In genomic region chr2:85329181-85329651, GRCh38 we compare ENCODE assay signal across 1 cellular context.
TF ChIP-seq lines count a peak whose summit lies in the region.

No MANE protein-coding gene starts in this region.

TF ChIP-seq in K562, 482 proteins besides CTCF, POLR2A, EP300 and RAD21 (continued from another document and continues in another):
- TF ChIP-seq ARID3B (CRISPR knock-in tag; IDR thresholded peaks at IDR 0.05; ENCODE audit: borderline replicate concordance) = no peak
- no peak for TF ChIP-seq NR4A1 (CRISPR knock-in tag; IDR thresholded peaks at IDR 0.05)
- no peak for TF ChIP-seq NR4A1 (tag; IDR thresholded peaks at IDR 0.05)
- TF ChIP-seq HLTF (IDR thresholded peaks at IDR 0.05) = peak; percentile 71; the same call in 1 of the 2 replicates
- no peak for TF ChIP-seq JUNB (CRISPR knock-in tag; conservative IDR thresholded peaks at IDR 0.05)
- no peak for TF ChIP-seq ATF6 (CRISPR knock-in tag; IDR thresholded peaks at IDR 0.05)
- no peak for TF ChIP-seq ZNF507 (tag; conservative IDR thresholded peaks at IDR 0.05)
- TF ChIP-seq ZBED1 (IDR thresholded peaks at IDR 0.05) = no peak
- TF ChIP-seq, protein P1, sequence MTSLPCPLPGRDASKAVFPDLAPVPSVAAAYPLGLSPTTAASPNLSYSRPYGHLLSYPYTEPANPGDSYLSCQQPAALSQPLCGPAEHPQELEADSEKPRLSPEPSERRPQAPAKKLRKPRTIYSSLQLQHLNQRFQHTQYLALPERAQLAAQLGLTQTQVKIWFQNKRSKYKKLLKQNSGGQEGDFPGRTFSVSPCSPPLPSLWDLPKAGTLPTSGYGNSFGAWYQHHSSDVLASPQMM (CRISPR knock-in tag; IDR thresholded peaks at IDR 0.05) = no peak
- TF ChIP-seq, protein P2, sequence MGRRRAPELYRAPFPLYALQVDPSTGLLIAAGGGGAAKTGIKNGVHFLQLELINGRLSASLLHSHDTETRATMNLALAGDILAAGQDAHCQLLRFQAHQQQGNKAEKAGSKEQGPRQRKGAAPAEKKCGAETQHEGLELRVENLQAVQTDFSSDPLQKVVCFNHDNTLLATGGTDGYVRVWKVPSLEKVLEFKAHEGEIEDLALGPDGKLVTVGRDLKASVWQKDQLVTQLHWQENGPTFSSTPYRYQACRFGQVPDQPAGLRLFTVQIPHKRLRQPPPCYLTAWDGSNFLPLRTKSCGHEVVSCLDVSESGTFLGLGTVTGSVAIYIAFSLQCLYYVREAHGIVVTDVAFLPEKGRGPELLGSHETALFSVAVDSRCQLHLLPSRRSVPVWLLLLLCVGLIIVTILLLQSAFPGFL (CRISPR knock-in tag; IDR thresholded peaks at IDR 0.05) = no peak
- TF ChIP-seq NKRF (IDR thresholded peaks at IDR 0.05; ENCODE audit: borderline replicate concordance) = no peak
- TF ChIP-seq ZNF76 (CRISPR knock-in tag; IDR thresholded peaks at IDR 0.05; ENCODE audit: borderline replicate concordance) = no peak
- TF ChIP-seq, protein P3, sequence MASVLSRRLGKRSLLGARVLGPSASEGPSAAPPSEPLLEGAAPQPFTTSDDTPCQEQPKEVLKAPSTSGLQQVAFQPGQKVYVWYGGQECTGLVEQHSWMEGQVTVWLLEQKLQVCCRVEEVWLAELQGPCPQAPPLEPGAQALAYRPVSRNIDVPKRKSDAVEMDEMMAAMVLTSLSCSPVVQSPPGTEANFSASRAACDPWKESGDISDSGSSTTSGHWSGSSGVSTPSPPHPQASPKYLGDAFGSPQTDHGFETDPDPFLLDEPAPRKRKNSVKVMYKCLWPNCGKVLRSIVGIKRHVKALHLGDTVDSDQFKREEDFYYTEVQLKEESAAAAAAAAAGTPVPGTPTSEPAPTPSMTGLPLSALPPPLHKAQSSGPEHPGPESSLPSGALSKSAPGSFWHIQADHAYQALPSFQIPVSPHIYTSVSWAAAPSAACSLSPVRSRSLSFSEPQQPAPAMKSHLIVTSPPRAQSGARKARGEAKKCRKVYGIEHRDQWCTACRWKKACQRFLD (CRISPR knock-in tag; IDR thresholded peaks at IDR 0.05) = no peak
- no peak for TF ChIP-seq HDGF (IDR thresholded peaks at IDR 0.05)
- TF ChIP-seq, protein P4, sequence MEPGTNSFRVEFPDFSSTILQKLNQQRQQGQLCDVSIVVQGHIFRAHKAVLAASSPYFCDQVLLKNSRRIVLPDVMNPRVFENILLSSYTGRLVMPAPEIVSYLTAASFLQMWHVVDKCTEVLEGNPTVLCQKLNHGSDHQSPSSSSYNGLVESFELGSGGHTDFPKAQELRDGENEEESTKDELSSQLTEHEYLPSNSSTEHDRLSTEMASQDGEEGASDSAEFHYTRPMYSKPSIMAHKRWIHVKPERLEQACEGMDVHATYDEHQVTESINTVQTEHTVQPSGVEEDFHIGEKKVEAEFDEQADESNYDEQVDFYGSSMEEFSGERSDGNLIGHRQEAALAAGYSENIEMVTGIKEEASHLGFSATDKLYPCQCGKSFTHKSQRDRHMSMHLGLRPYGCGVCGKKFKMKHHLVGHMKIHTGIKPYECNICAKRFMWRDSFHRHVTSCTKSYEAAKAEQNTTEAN (CRISPR knock-in tag; IDR thresholded peaks at IDR 0.05) = no peak
- TF ChIP-seq MYBL2 (IDR thresholded peaks at IDR 0.05; ENCODE audit: low read depth) = no peak
- TF ChIP-seq MYBL2 (CRISPR knock-in tag; IDR thresholded peaks at IDR 0.05; ENCODE audit: borderline replicate concordance) = no peak
- no peak for TF ChIP-seq SMARCB1 (IDR thresholded peaks at IDR 0.05; ENCODE audit: insufficient read length, low read depth)
- TF ChIP-seq ASH1L (IDR thresholded peaks at IDR 0.05; ENCODE audit: borderline replicate concordance, low read depth, partially characterized antibody) = no peak
- TF ChIP-seq, protein P5, sequence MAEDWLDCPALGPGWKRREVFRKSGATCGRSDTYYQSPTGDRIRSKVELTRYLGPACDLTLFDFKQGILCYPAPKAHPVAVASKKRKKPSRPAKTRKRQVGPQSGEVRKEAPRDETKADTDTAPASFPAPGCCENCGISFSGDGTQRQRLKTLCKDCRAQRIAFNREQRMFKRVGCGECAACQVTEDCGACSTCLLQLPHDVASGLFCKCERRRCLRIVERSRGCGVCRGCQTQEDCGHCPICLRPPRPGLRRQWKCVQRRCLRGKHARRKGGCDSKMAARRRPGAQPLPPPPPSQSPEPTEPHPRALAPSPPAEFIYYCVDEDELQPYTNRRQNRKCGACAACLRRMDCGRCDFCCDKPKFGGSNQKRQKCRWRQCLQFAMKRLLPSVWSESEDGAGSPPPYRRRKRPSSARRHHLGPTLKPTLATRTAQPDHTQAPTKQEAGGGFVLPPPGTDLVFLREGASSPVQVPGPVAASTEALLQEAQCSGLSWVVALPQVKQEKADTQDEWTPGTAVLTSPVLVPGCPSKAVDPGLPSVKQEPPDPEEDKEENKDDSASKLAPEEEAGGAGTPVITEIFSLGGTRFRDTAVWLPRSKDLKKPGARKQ (CRISPR knock-in tag; IDR thresholded peaks at IDR 0.05) = no peak
- TF ChIP-seq TEAD4 (IDR thresholded peaks at IDR 0.05; ENCODE audit: low read length) = peak; percentile 75
- no peak for TF ChIP-seq TEAD4 (CRISPR knock-in tag; IDR thresholded peaks at IDR 0.05; ENCODE audit: borderline replicate concordance)
- TF ChIP-seq OTX1 (CRISPR knock-in tag; IDR thresholded peaks at IDR 0.05) = no peak
- TF ChIP-seq HIVEP1 (CRISPR knock-in tag; IDR thresholded peaks at IDR 0.05) = no peak
- TF ChIP-seq COPS2 (conservative IDR thresholded peaks at IDR 0.05) = no peak
- no peak for TF ChIP-seq MBD2 (IDR thresholded peaks at IDR 0.05; ENCODE audit: borderline replicate concordance, low read depth)
- no peak for TF ChIP-seq KDM5B (IDR thresholded peaks at IDR 0.05; ENCODE audit: insufficient replicate concordance, low read depth, low read length)
- 0 out of 2 replicates have a peak, but pooled peaks have one; percentile 21 for TF ChIP-seq GATAD2A (IDR thresholded peaks at IDR 0.05)
- TF ChIP-seq ZNF134 (CRISPR knock-in tag; conservative IDR thresholded peaks at IDR 0.05) = no peak
- no peak for TF ChIP-seq ZNF347 (CRISPR knock-in tag; IDR thresholded peaks at IDR 0.05; ENCODE audit: low read depth)
- peak; percentile 74 for TF ChIP-seq MTA2 (IDR thresholded peaks at IDR 0.05; ENCODE audit: low read depth)
- TF ChIP-seq KDM1A (IDR thresholded peaks at IDR 0.05) = peak; percentile 99
- peak in 1 of 2 experiments; percentile 88; a peak in 2 of 4 replicates for TF ChIP-seq ARNT (IDR thresholded peaks at IDR 0.05)
- no peak for TF ChIP-seq RBM34 (IDR thresholded peaks at IDR 0.05; ENCODE audit: borderline replicate concordance, insufficient read depth, low read length)
- no peak for TF ChIP-seq ZC3H4 (CRISPR knock-in tag; IDR thresholded peaks at IDR 0.05; ENCODE audit: borderline replicate concordance)
- no peak for TF ChIP-seq HCFC1 (IDR thresholded peaks at IDR 0.05; ENCODE audit: low read depth, low read length)
- no peak for TF ChIP-seq HNRNPL (IDR thresholded peaks at IDR 0.05; ENCODE audit: low read depth, low read length)
- TF ChIP-seq, protein P6, sequence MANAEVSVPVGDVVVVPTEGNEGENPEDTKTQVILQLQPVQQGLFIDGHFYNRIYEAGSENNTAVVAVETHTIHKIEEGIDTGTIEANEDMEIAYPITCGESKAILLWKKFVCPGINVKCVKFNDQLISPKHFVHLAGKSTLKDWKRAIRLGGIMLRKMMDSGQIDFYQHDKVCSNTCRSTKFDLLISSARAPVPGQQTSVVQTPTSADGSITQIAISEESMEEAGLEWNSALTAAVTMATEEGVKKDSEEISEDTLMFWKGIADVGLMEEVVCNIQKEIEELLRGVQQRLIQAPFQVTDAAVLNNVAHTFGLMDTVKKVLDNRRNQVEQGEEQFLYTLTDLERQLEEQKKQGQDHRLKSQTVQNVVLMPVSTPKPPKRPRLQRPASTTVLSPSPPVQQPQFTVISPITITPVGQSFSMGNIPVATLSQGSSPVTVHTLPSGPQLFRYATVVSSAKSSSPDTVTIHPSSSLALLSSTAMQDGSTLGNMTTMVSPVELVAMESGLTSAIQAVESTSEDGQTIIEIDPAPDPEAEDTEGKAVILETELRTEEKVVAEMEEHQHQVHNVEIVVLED (CRISPR knock-in tag; IDR thresholded peaks at IDR 0.05) = no peak
- no peak for TF ChIP-seq U2AF1 (optimal IDR thresholded peaks at IDR 0.05; ENCODE audit: low read depth, low read length)
- no peak for TF ChIP-seq SETDB1 (IDR thresholded peaks at IDR 0.05; ENCODE audit: low read length)
- peak; percentile 31; the same call in 1 of the 2 replicates for TF ChIP-seq MYC (IDR thresholded peaks at IDR 0.05; ENCODE audit: low read depth, low read length)
- TF ChIP-seq MYC (CRISPR knock-in tag; IDR thresholded peaks at IDR 0.05; ENCODE audit: borderline replicate concordance, low read depth) = no peak
- TF ChIP-seq CTBP1 (IDR thresholded peaks at IDR 0.05; ENCODE audit: borderline replicate concordance) = peak; percentile 91
- TF ChIP-seq PHB2 (IDR thresholded peaks at IDR 0.05; ENCODE audit: low read depth) = peak; percentile 59; the same call in 1 of the 2 replicates
- no peak for TF ChIP-seq JUND (IDR thresholded peaks at IDR 0.05; ENCODE audit: borderline replicate concordance, low read depth, low read length)
- no peak for TF ChIP-seq JUND (tag; IDR thresholded peaks at IDR 0.05; ENCODE audit: borderline replicate concordance, low read depth, low read length)
- TF ChIP-seq RNF2 (IDR thresholded peaks at IDR 0.05) = no peak; the same call in 1 of the 2 replicates
- TF ChIP-seq TEAD1 (CRISPR knock-in tag; IDR thresholded peaks at IDR 0.05) = no peak
- TF ChIP-seq RBM15 (IDR thresholded peaks at IDR 0.05; ENCODE audit: insufficient read depth, low read length) = no peak
- no peak for TF ChIP-seq SREBF1 (IDR thresholded peaks at IDR 0.05; ENCODE audit: borderline replicate concordance, low read depth, low read length)
- no peak for TF ChIP-seq CAMTA2 (CRISPR knock-in tag; conservative IDR thresholded peaks at IDR 0.05)
- TF ChIP-seq CXXC5 (CRISPR knock-in tag; IDR thresholded peaks at IDR 0.05) = no peak
- TF ChIP-seq ZNF280B (CRISPR knock-in tag; IDR thresholded peaks at IDR 0.05) = no peak
- TF ChIP-seq WHSC1 (IDR thresholded peaks at IDR 0.05; ENCODE audit: low read length) = no peak
- TF ChIP-seq SMC3 (conservative IDR thresholded peaks at IDR 0.05; ENCODE audit: insufficient read depth, low read depth, low read length) = no peak
- TF ChIP-seq ZNF586 (CRISPR knock-in tag; conservative IDR thresholded peaks at IDR 0.05) = no peak
- no peak for TF ChIP-seq KLF6 (CRISPR knock-in tag; IDR thresholded peaks at IDR 0.05; ENCODE audit: borderline replicate concordance)
- TF ChIP-seq TFAP4 (CRISPR knock-in tag; IDR thresholded peaks at IDR 0.05; ENCODE audit: borderline replicate concordance) = no peak
- TF ChIP-seq SP1 (CRISPR knock-in tag; IDR thresholded peaks at IDR 0.05) = no peak
